Comparison of ENCODE assay signal across 12 cellular contexts in the genomic region with DNA sequence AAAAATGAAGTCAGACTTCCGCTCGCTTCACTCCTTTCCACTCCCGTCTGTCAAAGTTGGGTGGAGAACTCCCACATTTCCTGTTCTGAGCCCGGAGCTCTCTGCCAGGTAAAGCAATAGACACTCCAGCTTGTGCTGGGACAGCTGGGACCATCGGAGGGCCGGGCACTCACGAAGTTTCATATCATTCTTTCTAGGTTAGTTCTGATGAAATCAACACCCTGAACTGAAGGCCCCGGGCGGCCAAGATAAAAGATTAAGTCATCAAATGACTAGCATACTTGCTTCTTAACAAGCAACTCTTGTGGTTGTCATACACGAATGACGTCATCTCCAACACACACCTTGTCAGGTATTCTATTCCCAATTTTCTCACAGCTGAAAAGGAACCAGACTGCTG. TPM values are rescaled to one million over a fixed set of nuclear protein-coding genes. Genes with fewer than 3 reads are reported as not detected.
DNase-seq lines count a peak whose midpoint lies in the region; ATAC-seq and TF ChIP-seq lines count a peak whose summit lies in the region.
"Had no signal": no experiment of that assay in that cellular context is flagged by ENCODE, and none has a peak within 500 bp of the region (broad histone marks: within the 10 kb centered on the region; RNA-seq: fewer than 3 reads in every experiment).

No MANE protein-coding gene starts in this region.

- no peak for ATAC-seq in SK-N-SH treated with all-trans-retinoic acid at 6 μM for 48 hours
- ATAC-seq in HG03175 (IDR thresholded peaks at IDR 0.05; ENCODE audit: unreplicated experiment): no peak

- no peak for TF ChIP-seq CTCF in MCF 10A (IDR thresholded peaks at IDR 0.05; ENCODE audit: unreplicated experiment)

- peak; percentile 85 for DNase-seq in NCI-H226
- peak; percentile 79 for DNase-seq in MCF 10A (ENCODE audit: unreplicated experiment)
- DNase-seq in islet precursor cell: peak; percentile 83
- no peak for DNase-seq in NCI-H2107 (lab: John Stamatoyannopoulos, UW)
- DNase-seq: CD4-positive, alpha-beta memory T cell; effector CD4-positive, alpha-beta T cell; midbrain; retina had no signal

- H3K9me3 Mint-ChIP-seq in MCF 10A (ENCODE audit: unreplicated experiment): no peaks in the 10 kb centered on the region

- peaks cover 1 to 35% (median 10%) of the 10 kb centered on the region in 5 donors for H3K4me1 ChIP-seq in subcutaneous abdominal adipose tissue (ENCODE audit: control insufficient read depth in 5 of 5, insufficient read depth in 5 of 5, low read length in 5 of 5)

- peak overlapping the region; percentile 16 for H3K27ac ChIP-seq in subcutaneous abdominal adipose tissue (ENCODE audit: low read depth, low read length)
- H3K27ac ChIP-seq: suprapubic skin had no signal

- H3K4me1 Mint-ChIP-seq in MCF 10A (ENCODE audit: insufficient read depth, unreplicated experiment): peaks cover 40% of the 10 kb centered on the region
- H3K4me1 Mint-ChIP-seq: CD4-positive, alpha-beta memory T cell had no signal

- no peaks in the 10 kb centered on the region for H3K27me3 Mint-ChIP-seq in MCF 10A (ENCODE audit: insufficient read depth, unreplicated experiment)

- POLR2A ChIA-PET in MCF 10A (lab: Yijun Ruan, JAX): interaction anchor here (0.6 to 2.2 kb wide), 7 partner anchors 10 to 1974 kb away, joined by 3 to 11 read pairs (median 5); no protein-coding TSS in a partner anchor

- peak overlapping the region; percentile 53 for H3K4me3 Mint-ChIP-seq in MCF 10A (ENCODE audit: unreplicated experiment)
- H3K4me3 Mint-ChIP-seq: CD4-positive, alpha-beta memory T cell had no signal

- peak overlapping the region; percentile 36 for H3K27ac Mint-ChIP-seq in MCF 10A (ENCODE audit: low read depth, unreplicated experiment)

- no peaks in the 10 kb centered on the region for H3K9me3 ChIP-seq in subcutaneous abdominal adipose tissue (ENCODE audit: control insufficient read depth in 5 of 5, low read length in 5 of 5)
- H3K9me3 ChIP-seq: suprapubic skin had no signal

- no peak overlapping the region for H3K4me3 ChIP-seq in subcutaneous abdominal adipose tissue (ENCODE audit: low read depth in 1 of 5, low read length in 5 of 5)
- H3K4me3 ChIP-seq: suprapubic skin had no signal

- no TSS peak for BruUV-seq in MCF 10A (replicated peaks; lab: Mats Ljungman, UMichigan)

- peaks cover 0 to 2% (median 0%) of the 10 kb centered on the region in 5 donors for H3K36me3 ChIP-seq in subcutaneous abdominal adipose tissue (ENCODE audit: control insufficient read depth in 5 of 5, insufficient read depth in 5 of 5, low read length in 5 of 5)
- H3K36me3 ChIP-seq: suprapubic skin had no signal

- no peaks in the 10 kb centered on the region for H3K27me3 ChIP-seq in subcutaneous abdominal adipose tissue (ENCODE audit: control insufficient read depth in 5 of 5, insufficient read depth in 4 of 5, low read length in 5 of 5)
- H3K27me3 ChIP-seq: suprapubic skin had no signal

- H3K36me3 Mint-ChIP-seq in MCF 10A (ENCODE audit: insufficient read depth, unreplicated experiment): no peaks in the 10 kb centered on the region
- H3K36me3 Mint-ChIP-seq: CD4-positive, alpha-beta memory T cell had no signal

- intact Hi-C loops in MCF 10A (cut with micrococcal nuclease): loop anchor here (2.0 to 5.0 kb wide), 2 partner anchors 32 to 104 kb away; no protein-coding TSS in a partner anchor

- H3K9ac ChIP-seq in subcutaneous abdominal adipose tissue (ENCODE audit: low read length in 5 of 5): no peak overlapping the region

- CTCF ChIA-PET in MCF 10A (lab: Yijun Ruan, JAX): interaction anchor here (0.7 to 1.3 kb wide), 3 partner anchors 27 to 156 kb away, joined by 3 to 5 read pairs (median 5); no protein-coding TSS in a partner anchor

TF ChIP-seq in SK-N-SH treated with all-trans-retinoic acid at 6 μM for 48 hours, 23 proteins besides CTCF, POLR2A, EP300 and RAD21:
- no peak for TF ChIP-seq ZFP30 (CRISPR knock-in tag; IDR thresholded peaks at IDR 0.05)
- TF ChIP-seq ZC3H10 (CRISPR knock-in tag; IDR thresholded peaks at IDR 0.05): no peak
- TF ChIP-seq ISL1 (CRISPR knock-in tag; IDR thresholded peaks at IDR 0.05): no peak
- no peak for TF ChIP-seq ESRRG (CRISPR knock-in tag; IDR thresholded peaks at IDR 0.05)
- TF ChIP-seq CSDC2 (CRISPR knock-in tag; IDR thresholded peaks at IDR 0.05): no peak
- no peak for TF ChIP-seq CSRNP3 (CRISPR knock-in tag; IDR thresholded peaks at IDR 0.05)

RNA-seq across cellular contexts. Expression of gene MAGI1, which starts 42.1 kb away (rescaled TPM):
- 6.2 and 6.3 TPM in 2 replicates for total RNA-seq in MCF 10A (2022)
